ENCODE assay signal across 28 cellular contexts in the genomic region with DNA sequence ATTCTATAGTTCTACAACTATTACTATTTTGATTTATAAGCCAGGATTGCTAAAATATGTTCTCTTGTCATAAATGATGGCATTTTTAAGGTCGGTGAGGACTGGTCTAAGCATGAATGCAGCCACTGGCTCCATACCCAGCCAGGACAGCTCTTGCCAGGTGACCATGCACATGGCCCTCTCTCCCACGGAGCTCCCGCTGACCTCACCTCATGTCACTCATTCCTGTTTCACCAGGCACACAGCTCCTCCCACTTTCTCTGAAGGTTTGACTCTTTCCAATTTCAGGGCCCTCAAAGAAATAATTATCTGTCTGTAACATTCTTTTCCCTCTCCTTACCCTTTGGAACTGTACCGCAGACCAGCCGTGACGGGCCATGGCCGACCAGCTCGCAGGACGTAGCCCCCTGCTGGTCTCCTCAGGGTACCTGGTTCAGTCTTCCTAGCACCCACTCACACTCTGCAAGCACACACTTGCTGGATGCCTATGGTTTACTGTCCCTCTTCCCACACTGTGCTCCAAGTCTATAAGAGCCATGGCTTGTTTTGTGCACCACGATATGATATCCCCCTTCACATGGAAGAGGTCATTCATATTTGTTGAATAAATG.
DNase-seq lines count a peak whose midpoint lies in the region; ATAC-seq and TF ChIP-seq lines count a peak whose summit lies in the region.
"Had no signal": no experiment of that assay in that cellular context is flagged by ENCODE, and none has a peak within 500 bp of the region (broad histone marks: within the 10 kb centered on the region; RNA-seq: fewer than 3 reads in every experiment).

No MANE protein-coding gene starts in this region.

- H3K9me3 Mint-ChIP-seq in Caco-2 (ENCODE audit: unreplicated experiment) (no peaks in the 10 kb centered on the region), nephron progenitor cell (no peaks in the 10 kb centered on the region)
- H3K9me3 Mint-ChIP-seq: activated naive CD8-positive, alpha-beta T cell treated with anti-CD3 and anti-CD28 coated beads for 36 hours; effector memory CD8-positive, alpha-beta T cell; stimulated activated effector memory CD8-positive, alpha-beta T cell treated with anti-CD3 and anti-CD28 coated beads, Interleukin-12 subunit alpha, Interleukin-12 subunit beta, amount 100 ng/mL, for 72 hours; T-helper 1 cell treated with Interleukin-12 subunit alpha and Interleukin-12 subunit beta and Interleukin-4 antibody, amounts not matched to agents 30 μg/mL and 1 μg/mL, for 36 hours had no signal

- peak; percentile 27 to 40 for TF ChIP-seq CTCF in Caco-2 (IDR thresholded peaks at IDR 0.05; ENCODE audit: insufficient read depth in 1 of 2, low read depth in 1 of 2, low read length in 1 of 2, severe bottlenecking in 1 of 2, unreplicated experiment in 1 of 2)
- TF ChIP-seq CTCF in HFF-Myc (IDR thresholded peaks at IDR 0.05; ENCODE audit: low read depth, low read length, missing control alignments), result peak; percentile 21
- peak; percentile 28 for TF ChIP-seq CTCF in choroid plexus epithelial cell (conservative IDR thresholded peaks at IDR 0.05; ENCODE audit: low read depth, low read length)
- TF ChIP-seq CTCF in nephron progenitor cell (IDR thresholded peaks at IDR 0.05), result no peak

- no peaks in the 10 kb centered on the region for H3K27me3 ChIP-seq in Caco-2 (replicated peaks; ENCODE audit: control insufficient read depth, insufficient read depth, low read length)
- H3K27me3 ChIP-seq: body of pancreas, colonic mucosa, pancreas, Peyer's patch, SJCRH30, suprapubic skin had no signal

- H3K4me1 Mint-ChIP-seq in Caco-2 (ENCODE audit: low read depth, unreplicated experiment), result peaks cover 7% of the 10 kb centered on the region
- H3K4me1 Mint-ChIP-seq in nephron progenitor cell, result peaks cover 9% of the 10 kb centered on the region
- H3K4me1 Mint-ChIP-seq: CD14-positive monocyte, naive B cell had no signal

- H3K27me3 Mint-ChIP-seq in Caco-2 (ENCODE audit: insufficient read depth, unreplicated experiment), result no peaks in the 10 kb centered on the region
- peaks cover 3% of the 10 kb centered on the region for H3K27me3 Mint-ChIP-seq in nephron progenitor cell (ENCODE audit: low read depth, poor library complexity)

- POLR2A ChIA-PET in Caco-2 (lab: Charles Lee), result no interaction called here

- no TSS peak for BruUV-seq in Caco-2 (replicated peaks; lab: Mats Ljungman, UMichigan)

- intact Hi-C loops in Caco-2 (cut with micrococcal nuclease; ENCODE audit: unreplicated experiment), result loop anchor here (5.0 kb wide), 1 partner anchor 42 kb away; no protein-coding TSS in a partner anchor

- H3K36me3 ChIP-seq in Caco-2 (ENCODE audit: control insufficient read depth, insufficient read depth, low read length), result no peaks in the 10 kb centered on the region
- H3K36me3 ChIP-seq: colonic mucosa had no signal

- H3K4me3 ChIP-seq in Caco-2 (ENCODE audit: low read depth, low read length), result no peak overlapping the region
- no peak overlapping the region for H3K4me3 ChIP-seq in HFF-Myc (replicated peaks; ENCODE audit: low read depth, low read length)
- no peak overlapping the region for H3K4me3 ChIP-seq in choroid plexus epithelial cell (ENCODE audit: low read depth, low read length)
- H3K4me3 ChIP-seq: body of pancreas, colonic mucosa, pancreas, Peyer's patch, SJCRH30, suprapubic skin had no signal

- CTCF ChIA-PET in Caco-2 (lab: Charles Lee), result interaction anchor here (0.7 to 1.2 kb wide), 3 partner anchors 8 to 63 kb away, joined by 3 to 18 read pairs (median 4); no protein-coding TSS in a partner anchor

- H3K27ac Mint-ChIP-seq in Caco-2 (ENCODE audit: unreplicated experiment) (no peak overlapping the region), nephron progenitor cell (peak overlapping the region; percentile 71)
- H3K27ac Mint-ChIP-seq: activated naive CD8-positive, alpha-beta T cell treated with anti-CD3 and anti-CD28 coated beads for 36 hours; CD14-positive monocyte; effector memory CD8-positive, alpha-beta T cell; naive B cell; stimulated activated effector memory CD8-positive, alpha-beta T cell treated with anti-CD3 and anti-CD28 coated beads, Interleukin-12 subunit alpha, Interleukin-12 subunit beta, amount 100 ng/mL, for 72 hours; T-helper 1 cell treated with Interleukin-12 subunit alpha and Interleukin-12 subunit beta and Interleukin-4 antibody, amounts not matched to agents 30 μg/mL and 1 μg/mL, for 36 hours had no signal

- no peaks in the 10 kb centered on the region for H3K9me3 ChIP-seq in Caco-2
- H3K9me3 ChIP-seq: body of pancreas, colonic mucosa, pancreas, Peyer's patch, SJCRH30, suprapubic skin had no signal

- no peaks in the 10 kb centered on the region for H3K36me3 Mint-ChIP-seq in Caco-2 (ENCODE audit: insufficient read depth, unreplicated experiment)
- peaks cover 44% of the 10 kb centered on the region for H3K36me3 Mint-ChIP-seq in nephron progenitor cell (ENCODE audit: low read depth)
- H3K36me3 Mint-ChIP-seq: activated naive CD8-positive, alpha-beta T cell treated with anti-CD3 and anti-CD28 coated beads for 36 hours; CD14-positive monocyte; naive B cell; stimulated activated effector memory CD8-positive, alpha-beta T cell treated with anti-CD3 and anti-CD28 coated beads, Interleukin-12 subunit alpha, Interleukin-12 subunit beta, amount 100 ng/mL, for 72 hours had no signal

- peak in 1 of 2 experiments; percentile 36 for DNase-seq in Caco-2
- no peak for DNase-seq in HFF-Myc (ENCODE audit: extremely low read depth, low read depth)
- no peak for DNase-seq in choroid plexus epithelial cell (ENCODE audit: low read depth)
- DNase-seq in nephron progenitor cell, result no peak
- DNase-seq in NCI-H1092 treated with DMSO at 0.1 percent for 48 hours (lab: John Stamatoyannopoulos, UW), result no peak
- DNase-seq in central memory CD4-positive, alpha-beta T cell, result no peak
- DNase-seq in NCI-H510A (lab: John Stamatoyannopoulos, UW), result no peak
- DNase-seq: activated CD8-positive, alpha-beta memory T cell treated with anti-CD3 and anti-CD28 coated beads, Interleukin-2, amount 50 U/mL, for 48 hours; activated naive CD8-positive, alpha-beta T cell treated with anti-CD3 and anti-CD28 coated beads for 36 hours; body of pancreas; colonic mucosa; effector memory CD8-positive, alpha-beta T cell; HCEC 1CT; Karpas-422; left cardiac atrium; naive B cell; NCI-H1048; NCI-H1930; NCI-H226; pancreas; Peyer's patch; SJCRH30; stimulated activated CD4-positive, alpha-beta T cell treated with anti-CD3 and anti-CD28 coated beads, Interleukin-1b, Interleukin-23, amount 100 ng/mL, for 48 hours had no signal

- peaks cover 4% of the 10 kb centered on the region; the same call in 1 of the 2 replicates for H3K4me1 ChIP-seq in Caco-2
- H3K4me1 ChIP-seq: body of pancreas, colonic mucosa, pancreas, Peyer's patch, SJCRH30, suprapubic skin had no signal

- H3K4me3 Mint-ChIP-seq in Caco-2 (ENCODE audit: unreplicated experiment), result no peak overlapping the region
- no peak overlapping the region for H3K4me3 Mint-ChIP-seq in nephron progenitor cell
- H3K4me3 Mint-ChIP-seq: activated naive CD8-positive, alpha-beta T cell treated with anti-CD3 and anti-CD28 coated beads for 36 hours; effector memory CD8-positive, alpha-beta T cell; naive B cell; stimulated activated effector memory CD8-positive, alpha-beta T cell treated with anti-CD3 and anti-CD28 coated beads, Interleukin-12 subunit alpha, Interleukin-12 subunit beta, amount 100 ng/mL, for 72 hours; T-helper 1 cell treated with Interleukin-12 subunit alpha and Interleukin-12 subunit beta and Interleukin-4 antibody, amounts not matched to agents 30 μg/mL and 1 μg/mL, for 36 hours had no signal

- ATAC-seq in HG03280 (IDR thresholded peaks at IDR 0.05; ENCODE audit: unreplicated experiment), result no peak
- ATAC-seq: body of pancreas; effector memory CD8-positive, alpha-beta T cell; left cardiac atrium; pancreas; stimulated activated effector memory CD8-positive, alpha-beta T cell treated with anti-CD3 and anti-CD28 coated beads, Interleukin-12 subunit alpha, Interleukin-12 subunit beta, amount 100 ng/mL, for 72 hours had no signal
